ENCODE assay signal across 1 cellular context in genomic region chr9:137220317-137221094, GRCh38.
TF ChIP-seq lines count a peak whose summit lies in the region.

No MANE protein-coding gene starts in this region.

TF ChIP-seq in HCT116, 20 proteins besides CTCF, POLR2A, EP300 and RAD21 (continued from another document):
- TF ChIP-seq REST (IDR thresholded peaks at IDR 0.05; ENCODE audit: low read depth) (no peak), CEBPB (IDR thresholded peaks at IDR 0.05; ENCODE audit: low read depth) (no peak), EGR1 (IDR thresholded peaks at IDR 0.05; ENCODE audit: low read depth) (no peak), SIN3A (IDR thresholded peaks at IDR 0.05; ENCODE audit: low read depth) (no peak), ZFX (IDR thresholded peaks at IDR 0.05) (no peak)
